Comparison of ENCODE assay signal across 8 cellular contexts in the genomic region with DNA sequence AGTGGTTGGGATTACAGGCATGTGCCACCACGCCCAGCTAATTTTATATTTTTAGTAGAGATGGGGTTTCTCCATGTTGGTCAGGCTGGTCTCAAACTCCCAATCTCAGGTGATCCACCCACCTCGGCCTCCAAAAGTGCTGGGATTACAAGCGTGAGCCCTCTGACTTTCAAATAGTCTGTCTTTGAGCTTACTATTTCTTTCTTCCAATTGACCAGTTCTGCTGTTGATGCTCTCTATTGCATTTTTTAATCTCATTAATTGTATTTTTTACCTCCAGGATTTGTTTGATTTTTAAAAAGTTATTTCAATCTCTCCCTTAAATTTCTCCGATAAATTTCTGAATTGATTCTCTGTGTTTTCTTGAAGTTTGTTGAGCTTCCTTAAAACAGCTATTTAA. TPM values are rescaled to one million over a fixed set of nuclear protein-coding genes. Genes with fewer than 3 reads are reported as not detected.
A peak's percentile ranks its signal among the peaks of the same experiment; 100 is the strongest.
DNase-seq lines count a peak whose midpoint lies in the region; ATAC-seq and TF ChIP-seq lines count a peak whose summit lies in the region.
"Not testable (repeated sequence)": the region's sequence is repeated elsewhere in the genome, so short reads cannot be mapped to it uniquely, and the experiment has no call there.

No MANE protein-coding gene starts in this region.

- 0 out of 2 replicates have a peak overlapping the region, but pooled peaks have one; percentile 81 for H3K27ac ChIP-seq in ACC112 (ENCODE audit: low read depth, low read length)
- not testable (repeated sequence) for H3K27ac ChIP-seq in endodermal cell (ENCODE audit: low read depth, low read length); mesenchymal stem cell (ENCODE audit: low read length, poor library complexity, severe bottlenecking)

- POLR2A ChIA-PET in activated B cell treated with CpG ODN at 0.5 μM for 24 hours (lab: Charles Lee) = interaction anchor here (1.1 kb wide), 1 partner anchor 79 kb away, joined by 5 read pairs; no protein-coding TSS in a partner anchor

- 83 to 90% methylated on average over 2 to 4 of the region's 4 CpGs for WGBS in endodermal cell (ENCODE audit: insufficient coverage in 1 of 2, insufficient read length in 1 of 2), 2 experiments
- 68% methylated on average over 2 of the region's 4 CpGs for WGBS in mesenchymal stem cell

- not testable (repeated sequence) for ATAC-seq in activated B cell treated with CpG ODN at 0.5 μM for 24 hours (ENCODE audit: low read depth); activated T-cell treated with anti-CD3 and anti-CD28 coated beads, Interleukin-2, amount 50 U/mL, for 72 hours (replicated peaks in 1 of 2)

- H2BK12ac ChIP-seq in mesenchymal stem cell (ENCODE audit: low read length in 2 of 2) = not testable (repeated sequence)

- DNase-seq in HFFc6; activated B cell treated with CpG ODN at 0.5 μM for 24 hours; activated T-cell treated with anti-CD3 and anti-CD28 coated beads, Interleukin-2, amount 50 U/mL, for 72 hours; endodermal cell; mesenchymal stem cell: not testable (repeated sequence)

- H3K36me3 ChIP-seq in ACC112 (ENCODE audit: insufficient read depth, low read length); endodermal cell (ENCODE audit: control insufficient read depth, insufficient read depth, low read length); mesenchymal stem cell (ENCODE audit: control insufficient read depth in 1 of 2, insufficient read depth in 2 of 2, low read depth in 1 of 2, low read length in 2 of 2): not testable (repeated sequence)

- H2AK5ac ChIP-seq in mesenchymal stem cell (ENCODE audit: low read length, severe bottlenecking) = not testable (repeated sequence)

- H4K91ac ChIP-seq in mesenchymal stem cell (ENCODE audit: low read length) = not testable (repeated sequence)

- peaks cover 63% of the 10 kb centered on the region for H3K9me3 ChIP-seq in endodermal cell (ENCODE audit: control insufficient read depth, low read length)
- H3K9me3 ChIP-seq in mesenchymal stem cell (ENCODE audit: control insufficient read depth, low read length) = peaks cover 33% of the 10 kb centered on the region

- not testable (repeated sequence) for H3K27me3 Mint-ChIP-seq in HFFc6 (ENCODE audit: insufficient read depth); IgD-negative memory B cell; activated B cell treated with CpG ODN at 0.5 μM for 24 hours; activated T-cell treated with anti-CD3 and anti-CD28 coated beads, Interleukin-2, amount 50 U/mL, for 72 hours (ENCODE audit: low read depth); activated naive CD4-positive, alpha-beta T cell treated with anti-CD3 and anti-CD28 coated beads, Interleukin-2, amount 50 U/mL, for 24 hours; endodermal cell (ENCODE audit: insufficient read depth)

- not testable (repeated sequence) for H3K23ac ChIP-seq in mesenchymal stem cell (ENCODE audit: low read length in 2 of 2)

- H3K9me3 Mint-ChIP-seq in HFFc6 (peaks cover 25% of the 10 kb centered on the region), IgD-negative memory B cell (peaks cover 0 to 24% (median 4%) of the 10 kb centered on the region in 3 donors), activated B cell treated with CpG ODN at 0.5 μM for 24 hours (peaks cover 21% of the 10 kb centered on the region), endodermal cell (peaks cover 53% of the 10 kb centered on the region)
- peaks cover 20 to 27% of the 10 kb centered on the region in 2 donors for H3K9me3 Mint-ChIP-seq in activated T-cell treated with anti-CD3 and anti-CD28 coated beads, Interleukin-2, amount 50 U/mL, for 72 hours
- peaks cover 15% of the 10 kb centered on the region for H3K9me3 Mint-ChIP-seq in activated naive CD4-positive, alpha-beta T cell treated with anti-CD3 and anti-CD28 coated beads, Interleukin-2, amount 50 U/mL, for 24 hours

- H3K27ac Mint-ChIP-seq in HFFc6 = peak overlapping the region; percentile 87
- H3K27ac Mint-ChIP-seq in IgD-negative memory B cell = peak overlapping the region in 2 of 3 donors; percentile 25 to 40
- not testable (repeated sequence) for H3K27ac Mint-ChIP-seq in activated B cell treated with CpG ODN at 0.5 μM for 24 hours
- H3K27ac Mint-ChIP-seq in activated T-cell treated with anti-CD3 and anti-CD28 coated beads, Interleukin-2, amount 50 U/mL, for 72 hours = peak overlapping the region; percentile 83
- peak overlapping the region; percentile 20 for H3K27ac Mint-ChIP-seq in activated naive CD4-positive, alpha-beta T cell treated with anti-CD3 and anti-CD28 coated beads, Interleukin-2, amount 50 U/mL, for 24 hours
- peak overlapping the region; percentile 7 for H3K27ac Mint-ChIP-seq in endodermal cell

- H3K18ac ChIP-seq in mesenchymal stem cell (ENCODE audit: low read depth in 1 of 2, low read length in 2 of 2) = not testable (repeated sequence)

- H3K27me3 ChIP-seq in ACC112 (ENCODE audit: insufficient read depth, low read length); endodermal cell (ENCODE audit: control insufficient read depth, insufficient read depth, low read length, poor library complexity, severe bottlenecking); mesenchymal stem cell (ENCODE audit: control insufficient read depth in 1 of 2, insufficient read depth in 1 of 2, low read length in 2 of 2): not testable (repeated sequence)

- not testable (repeated sequence) for TF ChIP-seq CTCF in HFFc6 (IDR thresholded peaks at IDR 0.05); activated B cell treated with CpG ODN at 0.5 μM for 24 hours (IDR thresholded peaks at IDR 0.05); endodermal cell (conservative IDR thresholded peaks at IDR 0.05)

- not testable (repeated sequence) for H3K9ac ChIP-seq in endodermal cell (ENCODE audit: extremely low read depth, low read length, poor library complexity, severe bottlenecking)
- peak overlapping the region; percentile 63 for H3K9ac ChIP-seq in mesenchymal stem cell (ENCODE audit: low read length)

- H2BK5ac ChIP-seq in mesenchymal stem cell (ENCODE audit: low read depth, low read length, poor library complexity, severe bottlenecking) = not testable (repeated sequence)

- H3K14ac ChIP-seq in mesenchymal stem cell (ENCODE audit: low read length in 2 of 2) = not testable (repeated sequence)

- CTCF ChIA-PET in activated B cell treated with CpG ODN at 0.5 μM for 24 hours (lab: Charles Lee) = interaction anchor here (1.5 kb wide), 1 partner anchor 19 kb away, joined by 3 read pairs; no protein-coding TSS in a partner anchor

- H3K4me1 Mint-ChIP-seq in HFFc6 (ENCODE audit: low read depth) (peaks cover 30% of the 10 kb centered on the region), IgD-negative memory B cell (peaks cover 11 to 16% (median 13%) of the 10 kb centered on the region in 3 donors), activated B cell treated with CpG ODN at 0.5 μM for 24 hours (peaks cover 28% of the 10 kb centered on the region)
- peaks cover 24% of the 10 kb centered on the region for H3K4me1 Mint-ChIP-seq in activated T-cell treated with anti-CD3 and anti-CD28 coated beads, Interleukin-2, amount 50 U/mL, for 72 hours (ENCODE audit: low read depth)
- peaks cover 40% of the 10 kb centered on the region for H3K4me1 Mint-ChIP-seq in activated naive CD4-positive, alpha-beta T cell treated with anti-CD3 and anti-CD28 coated beads, Interleukin-2, amount 50 U/mL, for 24 hours
- H3K4me1 Mint-ChIP-seq in endodermal cell = not testable (repeated sequence)

- not testable (repeated sequence) for H2BK120ac ChIP-seq in mesenchymal stem cell (ENCODE audit: low read depth, low read length)

- H3K4me3 ChIP-seq in ACC112 (ENCODE audit: low read depth, low read length); endodermal cell (ENCODE audit: low read length); mesenchymal stem cell (ENCODE audit: insufficient read depth in 1 of 2, low read depth in 1 of 2, low read length in 2 of 2): not testable (repeated sequence)

- not testable (repeated sequence) for H3K79me1 ChIP-seq in mesenchymal stem cell (replicated peaks; ENCODE audit: low read length, poor library complexity, severe bottlenecking)

- not testable (repeated sequence) for H3K4me3 Mint-ChIP-seq in HFFc6; activated T-cell treated with anti-CD3 and anti-CD28 coated beads, Interleukin-2, amount 50 U/mL, for 72 hours; activated naive CD4-positive, alpha-beta T cell treated with anti-CD3 and anti-CD28 coated beads, Interleukin-2, amount 50 U/mL, for 24 hours; endodermal cell
- H3K4me3 Mint-ChIP-seq in IgD-negative memory B cell (peak overlapping the region in 1 of 4 donors; percentile 24), activated B cell treated with CpG ODN at 0.5 μM for 24 hours (peak overlapping the region; percentile 13)

- H3K4me1 ChIP-seq in ACC112 (ENCODE audit: control insufficient read depth, insufficient read depth, low read length, unreplicated experiment); endodermal cell (ENCODE audit: control insufficient read depth, insufficient read depth, low read length); mesenchymal stem cell (ENCODE audit: control insufficient read depth, insufficient read depth, low read depth, low read length): not testable (repeated sequence)

- intact Hi-C loops in activated B cell treated with CpG ODN at 0.5 μM for 24 hours (cut with micrococcal nuclease) = loop anchor here (5.0 kb wide), 1 partner anchor 77 kb away; no protein-coding TSS in a partner anchor

- not testable (repeated sequence) for H3K79me2 ChIP-seq in ACC112 (ENCODE audit: control insufficient read depth, insufficient read depth, low read length, unreplicated experiment)

- not testable (repeated sequence) for H3K4me2 ChIP-seq in mesenchymal stem cell (ENCODE audit: low read length, poor library complexity, severe bottlenecking)

- H2BK15ac ChIP-seq in mesenchymal stem cell (ENCODE audit: low read depth, poor library complexity, severe bottlenecking) = not testable (repeated sequence)

- not testable (repeated sequence) for H4K8ac ChIP-seq in mesenchymal stem cell (ENCODE audit: low read length)

- H2AFZ ChIP-seq in ACC112 (ENCODE audit: low read length, unreplicated experiment); mesenchymal stem cell (ENCODE audit: low read depth, low read length): not testable (repeated sequence)

- not testable (repeated sequence) for H3K4ac ChIP-seq in mesenchymal stem cell (ENCODE audit: low read depth in 1 of 2, low read length in 2 of 2)

- H3K36me3 Mint-ChIP-seq in HFFc6 (ENCODE audit: low read depth) = peaks cover 32% of the 10 kb centered on the region
- not testable (repeated sequence) for H3K36me3 Mint-ChIP-seq in IgD-negative memory B cell; activated B cell treated with CpG ODN at 0.5 μM for 24 hours (ENCODE audit: low read depth); endodermal cell (ENCODE audit: low read depth)
- peaks cover 28 to 31% of the 10 kb centered on the region in 2 donors for H3K36me3 Mint-ChIP-seq in activated T-cell treated with anti-CD3 and anti-CD28 coated beads, Interleukin-2, amount 50 U/mL, for 72 hours (ENCODE audit: insufficient read depth in 2 of 2)
- peaks cover 15% of the 10 kb centered on the region for H3K36me3 Mint-ChIP-seq in activated naive CD4-positive, alpha-beta T cell treated with anti-CD3 and anti-CD28 coated beads, Interleukin-2, amount 50 U/mL, for 24 hours

RNA-seq across cellular contexts. Expression of a gene that starts 25.6 kb away (rescaled TPM):
- total RNA-seq in HFFc6 (2021; fragmentation: NEBNext Ultra II Directional; extraction: Animal tissue kit (Norgen Biotek cat#: 25700)) = 10 to 100 TPM; 16.7 to 23.0 (median 21.7) TPM
- 13.3 TPM for polyA plus RNA-seq in IgD-negative memory B cell
- 35.2 and 41.5 TPM in 2 replicates for total RNA-seq in activated B cell treated with CpG ODN at 0.5 μM for 24 hours
- total RNA-seq in activated T-cell treated with anti-CD3 and anti-CD28 coated beads, Interleukin-2, amount 50 U/mL, for 72 hours = 10 to 100 TPM; 37.0 to 41.3 TPM
- 10 to 100 TPM; 38.8 to 43.0 TPM for total RNA-seq in endodermal cell
- 19.8 TPM for polyA plus RNA-seq in endodermal cell (2013, experiment 1 of 2)
- 17.0 TPM for polyA plus RNA-seq in endodermal cell (2013, experiment 2 of 2)
- 69.5 TPM for polyA plus RNA-seq in mesenchymal stem cell (2013, experiment 1 of 2)
- 67.3 TPM for polyA plus RNA-seq in mesenchymal stem cell (2013, experiment 2 of 2)
